14 cellular contexts compared by ENCODE assay signal in the genomic region with DNA sequence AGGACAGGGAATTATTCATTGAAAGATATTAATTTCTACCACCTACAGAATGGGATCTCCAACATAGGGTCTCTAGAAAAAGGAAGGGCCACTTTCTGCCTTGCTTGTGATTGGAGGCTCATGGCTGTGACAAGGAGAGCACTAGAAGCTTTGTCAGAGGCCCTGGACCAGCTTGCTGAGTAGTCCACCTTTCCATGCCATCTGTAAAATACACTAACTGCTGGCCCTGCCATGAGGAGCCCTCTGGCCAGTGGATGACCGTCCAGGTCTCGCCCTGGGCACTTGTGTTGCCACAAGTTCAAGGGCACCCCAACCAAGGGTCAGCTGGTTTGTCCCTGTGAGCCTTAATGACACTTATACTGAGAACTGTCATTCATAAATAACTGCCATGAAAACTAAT.
"Had no signal": no experiment of that assay in that cellular context is flagged by ENCODE, and none has a peak within 500 bp of the region (broad histone marks: within the 10 kb centered on the region; RNA-seq: fewer than 3 reads in every experiment).

No MANE protein-coding gene starts in this region.

- H3K4me1 ChIP-seq: uterus had no signal

- H3K4me3 ChIP-seq: breast epithelium, gastroesophageal sphincter, left ventricle myocardium inferior, thoracic aorta, uterus had no signal

- H3K27me3 ChIP-seq: gastroesophageal sphincter, uterus had no signal

- H3K9me3 ChIP-seq: breast epithelium, gastroesophageal sphincter, left ventricle myocardium inferior, SK-N-SH, thoracic aorta, uterus had no signal

- H3K36me3 ChIP-seq: breast epithelium, gastroesophageal sphincter, left ventricle myocardium inferior, thoracic aorta, uterus had no signal

- H3K4me3 Mint-ChIP-seq: activated T-helper 1 cell treated with anti-CD3 and anti-CD28 coated beads, Interleukin-12 subunit alpha, Interleukin-12 subunit beta, Interleukin-2, Interleukin-4 antibody, amounts not matched to agents 30 ng/mL and 10 ng/mL and 1 ng/mL, durations not matched to agents 14 hours and 24 hours and 36 hours; endodermal cell had no signal

- H3K9me3 Mint-ChIP-seq: activated T-helper 1 cell treated with anti-CD3 and anti-CD28 coated beads, Interleukin-12 subunit alpha, Interleukin-12 subunit beta, Interleukin-2, Interleukin-4 antibody, amounts not matched to agents 30 ng/mL and 10 ng/mL and 1 ng/mL, durations not matched to agents 14 hours and 24 hours and 36 hours; endodermal cell; naive thymus-derived CD8-positive, alpha-beta T cell had no signal

- DNase-seq: activated CD4-positive, alpha-beta T cell treated with anti-CD3 and anti-CD28 coated beads for 48 hours; activated naive CD4-positive, alpha-beta T cell; aorta; left ventricle myocardium inferior; SK-N-SH; stimulated activated CD4-positive, alpha-beta T cell treated with anti-CD3 and anti-CD28 coated beads, Interleukin-12 subunit alpha, Interleukin-12 subunit beta, amount 100 ng/mL, for 4 hours; stimulated activated CD4-positive, alpha-beta T cell treated with anti-CD3 and anti-CD28 coated beads, Interleukin-2, amount 100 ng/mL, for 24 hours had no signal

- H3K27ac ChIP-seq: breast epithelium, left ventricle myocardium inferior, thoracic aorta, uterus had no signal

- H3K27ac Mint-ChIP-seq: activated T-helper 1 cell treated with anti-CD3 and anti-CD28 coated beads, Interleukin-12 subunit alpha, Interleukin-12 subunit beta, Interleukin-2, Interleukin-4 antibody, amounts not matched to agents 30 ng/mL and 10 ng/mL and 1 ng/mL, durations not matched to agents 14 hours and 24 hours and 36 hours; endodermal cell; naive thymus-derived CD8-positive, alpha-beta T cell had no signal

- ATAC-seq: gastroesophageal sphincter; naive thymus-derived CD8-positive, alpha-beta T cell had no signal

- H3K36me3 Mint-ChIP-seq: naive thymus-derived CD8-positive, alpha-beta T cell had no signal
